22 cellular contexts compared by ENCODE assay signal in the genomic region with DNA sequence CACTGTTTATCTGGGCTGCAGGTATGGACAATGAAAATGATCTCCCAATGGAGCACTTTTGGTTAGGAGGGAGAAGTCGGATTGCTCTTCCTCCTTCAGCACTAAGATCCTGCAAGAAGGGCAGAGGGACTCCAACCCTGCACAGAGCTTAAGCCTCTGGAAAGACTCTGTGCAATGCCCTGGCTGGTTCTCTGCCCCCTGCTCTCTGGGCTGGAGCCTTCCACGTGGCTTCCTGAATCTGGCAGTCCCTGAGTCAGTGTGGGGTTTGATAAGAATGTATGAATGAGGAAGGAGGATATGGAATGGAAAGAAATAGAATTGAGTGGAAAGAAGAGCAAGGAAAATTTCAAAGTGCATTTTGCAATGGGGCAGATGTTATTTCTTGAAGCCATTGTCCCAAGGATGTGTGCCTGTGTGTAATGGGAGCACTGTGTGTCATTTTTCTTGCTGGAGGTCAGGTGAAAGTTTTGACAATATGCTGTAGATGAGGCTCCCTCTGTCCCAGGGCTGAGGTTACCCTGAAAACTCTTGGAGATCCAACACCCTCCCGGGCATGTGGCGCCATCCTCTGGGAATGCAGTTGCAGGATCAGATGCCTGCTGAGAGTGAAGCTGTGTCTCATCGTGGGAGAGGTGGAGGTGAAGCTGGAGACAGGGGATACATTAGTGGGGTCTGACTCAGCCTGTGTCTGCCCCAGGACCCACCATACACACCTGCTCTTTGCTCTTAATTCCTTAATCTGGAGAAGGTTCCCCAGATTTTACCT. TPM values are rescaled to one million over a fixed set of nuclear protein-coding genes. Genes with fewer than 3 reads are reported as not detected.
"Had no signal": no experiment of that assay in that cellular context is flagged by ENCODE, and none has a peak within 500 bp of the region (broad histone marks: within the 10 kb centered on the region; RNA-seq: fewer than 3 reads in every experiment).

No MANE protein-coding gene starts in this region.

- H3K27me3 ChIP-seq: ascending aorta, sigmoid colon had no signal

- ATAC-seq: activated CD4-positive, CD25-positive, alpha-beta regulatory T cell treated with anti-CD3 and anti-CD28 coated beads, Interleukin-2, amount 50 U/mL, for 24 hours; activated T-helper 17 cell treated with anti-CD3 and anti-CD28 coated beads, Interleukin-2, amount 50 U/mL, for 72 hours; left colon; stimulated activated naive CD8-positive, alpha-beta T cell treated with anti-CD3 and anti-CD28 coated beads, Interleukin-15, amount 100 ng/mL, for 72 hours; T-helper 17 cell had no signal

- FAIRE-seq: TTC549 had no signal

- H3K4me1 ChIP-seq: ascending aorta, lower lobe of right lung, sigmoid colon had no signal

- H3K4me1 Mint-ChIP-seq: activated T-helper 17 cell treated with anti-CD3 and anti-CD28 coated beads, Interleukin-2, amount 50 U/mL, for 72 hours; stimulated activated naive CD8-positive, alpha-beta T cell treated with anti-CD3 and anti-CD28 coated beads, Interleukin-15, amount 100 ng/mL, for 72 hours had no signal

- H3K36me3 Mint-ChIP-seq: type B pancreatic cell had no signal

- H3K27ac Mint-ChIP-seq: activated naive CD4-positive, alpha-beta T cell treated with anti-CD3 and anti-CD28 coated beads for 36 hours; activated naive CD8-positive, alpha-beta T cell treated with anti-CD3 and anti-CD28 coated beads, Interleukin-2, amount 50 U/mL, for 24 hours; activated T-helper 17 cell treated with anti-CD3 and anti-CD28 coated beads, Interleukin-2, amount 50 U/mL, for 72 hours; T-helper 17 cell; type B pancreatic cell had no signal

- DNase-seq: activated naive CD4-positive, alpha-beta T cell treated with anti-CD3 and anti-CD28 coated beads for 36 hours; activated naive CD8-positive, alpha-beta T cell treated with anti-CD3 and anti-CD28 coated beads, Interleukin-2, amount 50 U/mL, for 24 hours; dorsolateral prefrontal cortex; immature natural killer cell; left colon; lower lobe of right lung; midbrain; sigmoid colon; stimulated activated CD4-positive, alpha-beta T cell treated with anti-CD3 and anti-CD28 coated beads, Interleukin-1b, Interleukin-23, amount 100 ng/mL, for 48 hours; stimulated activated naive CD8-positive, alpha-beta T cell treated with anti-CD3 and anti-CD28 coated beads, Interleukin-15, amount 100 ng/mL, for 72 hours; T-helper 17 cell had no signal

- H3K27ac ChIP-seq: ascending aorta, dorsolateral prefrontal cortex, lower lobe of right lung, sigmoid colon had no signal

- H3K36me3 ChIP-seq: ascending aorta, lower lobe of right lung, sigmoid colon had no signal

- H3K9me3 Mint-ChIP-seq: activated naive CD4-positive, alpha-beta T cell treated with anti-CD3 and anti-CD28 coated beads for 36 hours; activated naive CD8-positive, alpha-beta T cell treated with anti-CD3 and anti-CD28 coated beads, Interleukin-2, amount 50 U/mL, for 24 hours; immature natural killer cell; type B pancreatic cell had no signal

- H3K4me3 ChIP-seq: ascending aorta, dorsolateral prefrontal cortex, lower lobe of right lung, sigmoid colon had no signal

- H3K9me3 ChIP-seq: ascending aorta, lower lobe of right lung, sigmoid colon had no signal

- H3K4me3 Mint-ChIP-seq: activated naive CD4-positive, alpha-beta T cell treated with anti-CD3 and anti-CD28 coated beads for 36 hours; activated naive CD8-positive, alpha-beta T cell treated with anti-CD3 and anti-CD28 coated beads, Interleukin-2, amount 50 U/mL, for 24 hours; activated T-helper 17 cell treated with anti-CD3 and anti-CD28 coated beads, Interleukin-2, amount 50 U/mL, for 72 hours; immature natural killer cell; stimulated activated naive CD8-positive, alpha-beta T cell treated with anti-CD3 and anti-CD28 coated beads, Interleukin-15, amount 100 ng/mL, for 72 hours; T-helper 17 cell; type B pancreatic cell had no signal

RNA-seq across cellular contexts. Expression of a gene that starts 16.3 kb away (rescaled TPM):
- total RNA-seq: activated naive CD4-positive, alpha-beta T cell treated with anti-CD3 and anti-CD28 coated beads for 36 hours; activated T-helper 17 cell treated with anti-CD3 and anti-CD28 coated beads, Interleukin-2, amount 50 U/mL, for 72 hours; ascending aorta; dorsolateral prefrontal cortex; esophagus mucosa; left colon; lower lobe of right lung; myocyte; osteoblast; pulmonary artery endothelial cell; sigmoid colon; T-helper 17 cell; temporal lobe had no signal
- polyA plus RNA-seq: immature natural killer cell, neural cell, sigmoid colon had no signal

RNA-seq across cellular contexts. Expression of a gene that starts 21.1 kb away (rescaled TPM):
- total RNA-seq: activated naive CD4-positive, alpha-beta T cell treated with anti-CD3 and anti-CD28 coated beads for 36 hours; activated T-helper 17 cell treated with anti-CD3 and anti-CD28 coated beads, Interleukin-2, amount 50 U/mL, for 72 hours; ascending aorta; esophagus mucosa; left colon; lower lobe of right lung; myocyte; osteoblast; pulmonary artery endothelial cell; sigmoid colon; T-helper 17 cell; temporal lobe had no signal
- polyA plus RNA-seq: immature natural killer cell, neural cell, sigmoid colon had no signal

RNA-seq across cellular contexts. Expression of a gene that starts 53.1 kb away (rescaled TPM):
- total RNA-seq: activated T-helper 17 cell treated with anti-CD3 and anti-CD28 coated beads, Interleukin-2, amount 50 U/mL, for 72 hours had no signal
